24 cellular contexts compared by ENCODE assay signal in genomic region chr12:104234926-104235499, GRCh38.
"Had no signal": no experiment of that assay in that cellular context is flagged by ENCODE, and none has a peak within 500 bp of the region (broad histone marks: within the 10 kb centered on the region; RNA-seq: fewer than 3 reads in every experiment).

No MANE protein-coding gene starts in this region.

- FAIRE-seq: RCC 7860 had no signal

- DNase-seq: activated CD4-positive, alpha-beta T cell treated with anti-CD3 and anti-CD28 coated beads for 4 hours; activated CD8-positive, alpha-beta memory T cell treated with anti-CD3 and anti-CD28 coated beads, Interleukin-2, amount 50 U/mL, for 48 hours; activated CD8-positive, alpha-beta T cell treated with anti-CD3 and anti-CD28 coated beads, Interleukin-2, amount 10 ng/mL, durations not matched to agents 7 days and 5 days; activated naive CD4-positive, alpha-beta T cell treated with anti-CD3 and anti-CD28 coated beads, Interleukin-2, amount 50 U/mL, for 16 hours; activated naive CD8-positive, alpha-beta T cell treated with anti-CD3 and anti-CD28 coated beads, Interleukin-2, amount 10 ng/mL, durations not matched to agents 7 days and 5 days; activated T-cell treated with anti-CD3 and anti-CD28 coated beads, Interleukin-2, amount 50 U/mL, for 1 hour; aorta; caudate nucleus; NCI-H1092; NCI-H1417; NCI-H2029; NCI-H345; NCI-H510A; NCI-H526 treated with DMSO at 0.1 percent for 48 hours; NK-92 treated with Interleukin-12 subunit alpha and Interleukin-12 subunit beta, amount 100 ng/mL, for 24 hours; PC-3; SHP77; SW 1271 had no signal

- ATAC-seq: activated CD4-positive, CD25-positive, alpha-beta regulatory T cell treated with anti-CD3 and anti-CD28 coated beads, Interleukin-2, amount 50 U/mL, for 24 hours; activated CD8-positive, alpha-beta T cell treated with anti-CD3 and anti-CD28 coated beads, Interleukin-2, amount 10 ng/mL, durations not matched to agents 7 days and 5 days; PC-3; SK-N-SH treated with all-trans-retinoic acid at 6 μM for 48 hours had no signal

- H3K27me3 ChIP-seq: breast epithelium, SJSA1 had no signal

- H3K4me1 Mint-ChIP-seq: activated naive CD8-positive, alpha-beta T cell treated with anti-CD3 and anti-CD28 coated beads, Interleukin-2, amount 10 ng/mL, durations not matched to agents 7 days and 5 days had no signal

- H3K4me3 ChIP-seq: breast epithelium, SJSA1 had no signal

- H3K4me3 Mint-ChIP-seq: activated CD8-positive, alpha-beta T cell treated with anti-CD3 and anti-CD28 coated beads, Interleukin-2, amount 10 ng/mL, durations not matched to agents 7 days and 5 days; activated naive CD8-positive, alpha-beta T cell treated with anti-CD3 and anti-CD28 coated beads, Interleukin-2, amount 10 ng/mL, durations not matched to agents 7 days and 5 days; T-helper 1 cell treated with Interleukin-12 subunit alpha and Interleukin-12 subunit beta and Interleukin-4 antibody, amounts not matched to agents 30 μg/mL and 1 μg/mL, for 36 hours had no signal

- H3K4me1 ChIP-seq: breast epithelium, SJSA1 had no signal

- H3K36me3 ChIP-seq: breast epithelium, SJSA1 had no signal

- H3K27ac Mint-ChIP-seq: activated CD8-positive, alpha-beta T cell treated with anti-CD3 and anti-CD28 coated beads, Interleukin-2, amount 10 ng/mL, durations not matched to agents 7 days and 5 days; activated naive CD8-positive, alpha-beta T cell treated with anti-CD3 and anti-CD28 coated beads, Interleukin-2, amount 10 ng/mL, durations not matched to agents 7 days and 5 days; T-helper 1 cell treated with Interleukin-12 subunit alpha and Interleukin-12 subunit beta and Interleukin-4 antibody, amounts not matched to agents 30 μg/mL and 1 μg/mL, for 36 hours had no signal

- H3K27ac ChIP-seq: breast epithelium, SJSA1 had no signal
